ENCODE assay signal across 22 cellular contexts in the genomic region with DNA sequence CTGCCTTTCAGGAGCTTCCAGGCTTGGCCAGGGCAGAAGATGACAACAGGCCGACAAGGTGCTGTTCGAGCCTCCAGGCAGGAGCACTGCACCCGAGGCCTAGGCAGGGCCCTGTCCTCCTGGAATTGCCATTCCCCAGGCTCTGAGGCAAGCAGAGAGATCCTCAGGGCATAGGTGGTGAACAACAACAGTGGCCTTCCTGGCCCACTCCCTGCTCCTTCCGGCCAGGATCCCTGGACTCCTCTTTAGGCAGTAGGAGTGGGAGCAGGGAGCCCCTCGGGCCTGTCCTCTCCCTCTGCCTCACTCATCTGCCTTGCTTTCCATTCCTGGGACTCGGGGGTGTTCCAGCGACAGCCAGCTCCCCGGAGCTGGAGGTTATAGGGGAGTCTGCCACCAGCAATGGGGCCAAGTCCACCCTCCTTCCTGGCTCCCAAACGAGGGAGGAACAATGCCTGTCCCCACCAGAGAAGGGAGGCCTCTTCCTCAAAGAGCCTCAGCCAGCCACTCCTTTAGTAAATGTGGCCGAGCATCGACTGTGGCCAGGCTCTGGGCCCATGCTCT.
"Had no signal": no experiment of that assay in that cellular context is flagged by ENCODE, and none has a peak within 500 bp of the region (broad histone marks: within the 10 kb centered on the region; RNA-seq: fewer than 3 reads in every experiment).

No MANE protein-coding gene starts in this region.

- ATAC-seq: activated naive CD4-positive, alpha-beta T cell treated with anti-CD3 and anti-CD28 coated beads, Interleukin-2, amount 50 U/mL, for 72 hours; activated T-cell treated with anti-CD3 and anti-CD28 coated beads, Interleukin-2, amount 50 U/mL, for 4 hours; left cardiac atrium; left ventricle myocardium superior; pancreas; psoas muscle; WTC11 had no signal

- H3K36me3 ChIP-seq: colonic mucosa, esophagus squamous epithelium, pancreas, suprapubic skin, tibial artery had no signal

- H3K4me3 ChIP-seq: colonic mucosa, esophagus squamous epithelium, pancreas, psoas muscle, suprapubic skin, tibial artery had no signal

- H3K27ac ChIP-seq: colonic mucosa, epithelial cell of prostate, esophagus squamous epithelium, pancreas, psoas muscle, suprapubic skin, tibial artery had no signal

- H3K4me1 ChIP-seq: colonic mucosa, pancreas, psoas muscle had no signal

- DNase-seq: activated CD4-positive, alpha-beta memory T cell treated with anti-CD3 and anti-CD28 coated beads, Interleukin-2, amount 10 ng/mL, durations not matched to agents 7 days and 5 days; activated CD4-positive, alpha-beta T cell treated with anti-CD3 and anti-CD28 coated beads for 1 hour; activated CD4-positive, alpha-beta T cell treated with anti-CD3 and anti-CD28 coated beads, Interleukin-2, amount 10 ng/mL, durations not matched to agents 7 days and 5 days; activated T-cell treated with anti-CD3 and anti-CD28 coated beads, Interleukin-2, amount 50 U/mL, for 4 hours; colonic mucosa; effector CD8-positive, alpha-beta T cell; esophagus squamous epithelium; foreskin melanocyte; left cardiac atrium; left ventricle myocardium superior; mammary epithelial cell; naive B cell; pancreas; stimulated activated naive CD4-positive, alpha-beta T cell; T-helper 2 cell had no signal

- H3K4me3 Mint-ChIP-seq: activated CD4-positive, alpha-beta memory T cell treated with anti-CD3 and anti-CD28 coated beads, Interleukin-2, amount 10 ng/mL, durations not matched to agents 7 days and 5 days; activated CD4-positive, alpha-beta T cell treated with anti-CD3 and anti-CD28 coated beads, Interleukin-2, amount 10 ng/mL, durations not matched to agents 7 days and 5 days; activated T-cell treated with anti-CD3 and anti-CD28 coated beads, Interleukin-2, amount 50 U/mL, for 4 hours had no signal

- H3K27me3 ChIP-seq: pancreas had no signal

- H3K27ac Mint-ChIP-seq: activated CD4-positive, alpha-beta memory T cell treated with anti-CD3 and anti-CD28 coated beads, Interleukin-2, amount 10 ng/mL, durations not matched to agents 7 days and 5 days; activated CD4-positive, alpha-beta T cell treated with anti-CD3 and anti-CD28 coated beads, Interleukin-2, amount 10 ng/mL, durations not matched to agents 7 days and 5 days; activated naive CD4-positive, alpha-beta T cell treated with anti-CD3 and anti-CD28 coated beads, Interleukin-2, amount 50 U/mL, for 72 hours; activated T-helper 2 cell treated with anti-CD3 and anti-CD28 coated beads, Interferon-gamma antibody, Interleukin-2, Interleukin-4, amounts not matched to agents 10 μg/mL and 5 μg/mL and 100 μg/mL, durations not matched to agents 14 hours and 24 hours and 36 hours; WTC11 had no signal

- H3K9me3 ChIP-seq: colonic mucosa, pancreas had no signal
